Comparison of ENCODE assay signal across 19 cellular contexts in genomic region chr12:75838309-75838708, GRCh38.
DNase-seq lines count a peak whose midpoint lies in the region; ATAC-seq and FAIRE-seq lines count a peak whose summit lies in the region.
"Had no signal": no experiment of that assay in that cellular context is flagged by ENCODE, and none has a peak within 500 bp of the region (broad histone marks: within the 10 kb centered on the region; RNA-seq: fewer than 3 reads in every experiment).

No MANE protein-coding gene starts in this region.

- H3K9me3 Mint-ChIP-seq in activated CD4-positive, alpha-beta T cell treated with anti-CD3 and anti-CD28 coated beads for 36 hours (ENCODE audit: low read depth): peaks cover 6% of the 10 kb centered on the region
- no peaks in the 10 kb centered on the region for H3K9me3 Mint-ChIP-seq in activated T-helper 17 cell treated with anti-CD3 and anti-CD28 coated beads, Interleukin-2, amount 50 U/mL, for 72 hours
- H3K9me3 Mint-ChIP-seq in stimulated activated naive B cell treated with anti-CD40 and anti-IgM and Interleukin-4, amounts not matched to agents 10 μg/mL and 1 μg/mL and 100 μg/mL, for 72 hours: no peaks in the 10 kb centered on the region

- H3K4me3 Mint-ChIP-seq in activated CD4-positive, alpha-beta T cell treated with anti-CD3 and anti-CD28 coated beads for 36 hours: no peak overlapping the region
- H3K4me3 Mint-ChIP-seq in activated T-helper 17 cell treated with anti-CD3 and anti-CD28 coated beads, Interleukin-2, amount 50 U/mL, for 72 hours: no peak overlapping the region
- no peak overlapping the region for H3K4me3 Mint-ChIP-seq in stimulated activated naive B cell treated with anti-CD40 and anti-IgM and Interleukin-4, amounts not matched to agents 10 μg/mL and 1 μg/mL and 100 μg/mL, for 72 hours
- H3K4me3 Mint-ChIP-seq: CD14-positive monocyte had no signal

- H3K27ac Mint-ChIP-seq in activated CD4-positive, alpha-beta T cell treated with anti-CD3 and anti-CD28 coated beads for 36 hours: no peak overlapping the region
- no peak overlapping the region for H3K27ac Mint-ChIP-seq in activated T-helper 17 cell treated with anti-CD3 and anti-CD28 coated beads, Interleukin-2, amount 50 U/mL, for 72 hours
- no peak overlapping the region for H3K27ac Mint-ChIP-seq in stimulated activated naive B cell treated with anti-CD40 and anti-IgM and Interleukin-4, amounts not matched to agents 10 μg/mL and 1 μg/mL and 100 μg/mL, for 72 hours
- H3K27ac Mint-ChIP-seq: CD14-positive monocyte had no signal

- peaks cover 8% of the 10 kb centered on the region for H3K27me3 Mint-ChIP-seq in activated CD4-positive, alpha-beta T cell treated with anti-CD3 and anti-CD28 coated beads for 36 hours
- no peaks in the 10 kb centered on the region for H3K27me3 Mint-ChIP-seq in activated T-helper 17 cell treated with anti-CD3 and anti-CD28 coated beads, Interleukin-2, amount 50 U/mL, for 72 hours
- peaks cover 5 to 11% of the 10 kb centered on the region in 2 donors for H3K27me3 Mint-ChIP-seq in stimulated activated naive B cell treated with anti-CD40 and anti-IgM and Interleukin-4, amounts not matched to agents 10 μg/mL and 1 μg/mL and 100 μg/mL, for 72 hours

- intact Hi-C loops in activated CD4-positive, alpha-beta T cell treated with anti-CD3 and anti-CD28 coated beads for 36 hours (cut with DNase I, micrococcal nuclease): no loop called here
- intact Hi-C loops in left cardiac atrium (cut with DNase I): no loop called here

- ATAC-seq in activated CD4-positive, alpha-beta T cell treated with anti-CD3 and anti-CD28 coated beads for 36 hours: peak; percentile 70
- ATAC-seq in activated T-helper 17 cell treated with anti-CD3 and anti-CD28 coated beads, Interleukin-2, amount 50 U/mL, for 72 hours (replicated peaks): peak; percentile 72
- peak; percentile 66 to 82 for ATAC-seq in stimulated activated naive B cell treated with anti-CD40 and anti-IgM and Interleukin-4, amounts not matched to agents 10 μg/mL and 1 μg/mL and 100 μg/mL, for 72 hours (replicated peaks)
- ATAC-seq in left cardiac atrium: no peak

- no peaks in the 10 kb centered on the region for H3K36me3 Mint-ChIP-seq in activated CD4-positive, alpha-beta T cell treated with anti-CD3 and anti-CD28 coated beads for 36 hours (ENCODE audit: low read depth)
- H3K36me3 Mint-ChIP-seq in activated T-helper 17 cell treated with anti-CD3 and anti-CD28 coated beads, Interleukin-2, amount 50 U/mL, for 72 hours (ENCODE audit: low read depth): no peaks in the 10 kb centered on the region
- H3K36me3 Mint-ChIP-seq in stimulated activated naive B cell treated with anti-CD40 and anti-IgM and Interleukin-4, amounts not matched to agents 10 μg/mL and 1 μg/mL and 100 μg/mL, for 72 hours: no peaks in the 10 kb centered on the region
- H3K36me3 Mint-ChIP-seq: CD14-positive monocyte had no signal

- POLR2A ChIA-PET in activated CD4-positive, alpha-beta T cell treated with anti-CD3 and anti-CD28 coated beads for 36 hours (lab: Charles Lee): no interaction called here

- DNase-seq in activated CD4-positive, alpha-beta T cell treated with anti-CD3 and anti-CD28 coated beads for 36 hours: no peak
- DNase-seq in activated CD4-positive, alpha-beta T cell treated with anti-CD3 and anti-CD28 coated beads, Interleukin-2, amount 50 U/mL, for 4 hours: no peak
- DNase-seq in GM18507 (ENCODE audit: extremely low spot score, insufficient read length, low read depth) (no peak), left cardiac atrium (no peak), DMS79 (lab: John Stamatoyannopoulos, UW) (no peak), SW480 (ENCODE audit: low spot score) (no peak)
- no peak for DNase-seq in stimulated activated naive B cell treated with anti-CD40 and anti-IgM and Interleukin-4, amounts not matched to agents 10 μg/mL and 1 μg/mL and 100 μg/mL, for 72 hours
- DNase-seq: 8988T, DND-41, KG1, NCI-H187, NCI-H2227 treated with DMSO at 0.1 percent for 48 hours, NCI-H510A treated with DMSO at 0.1 percent for 48 hours, NCI-H774, SHP77 had no signal

- peak; percentile 5 for FAIRE-seq in GM18507 (lab: Jason Lieb, UNC)
- FAIRE-seq: GM19239, H1 had no signal

- H3K4me1 Mint-ChIP-seq in activated CD4-positive, alpha-beta T cell treated with anti-CD3 and anti-CD28 coated beads for 36 hours: peaks cover 7% of the 10 kb centered on the region
- no peaks in the 10 kb centered on the region for H3K4me1 Mint-ChIP-seq in activated T-helper 17 cell treated with anti-CD3 and anti-CD28 coated beads, Interleukin-2, amount 50 U/mL, for 72 hours
- H3K4me1 Mint-ChIP-seq in stimulated activated naive B cell treated with anti-CD40 and anti-IgM and Interleukin-4, amounts not matched to agents 10 μg/mL and 1 μg/mL and 100 μg/mL, for 72 hours: peaks cover 0 to 1% of the 10 kb centered on the region in 2 donors
- H3K4me1 Mint-ChIP-seq: CD14-positive monocyte had no signal

- CTCF ChIA-PET in activated CD4-positive, alpha-beta T cell treated with anti-CD3 and anti-CD28 coated beads for 36 hours (lab: Charles Lee): interaction anchor here (1.7 kb wide), 1 partner anchor 23 kb away, joined by 6 read pairs; no protein-coding TSS in a partner anchor

Comparison
In these comparisons a context has a peak if more than half of its experiments do, and no peak if none do; other contexts are left out.
1. ATAC-seq: peak in activated CD4-positive, alpha-beta T cell treated with anti-CD3 and anti-CD28 coated beads for 36 hours (single experiment), activated T-helper 17 cell treated with anti-CD3 and anti-CD28 coated beads, Interleukin-2, amount 50 U/mL, for 72 hours (single experiment) and stimulated activated naive B cell treated with anti-CD40 and anti-IgM and Interleukin-4, amounts not matched to agents 10 μg/mL and 1 μg/mL and 100 μg/mL, for 72 hours (2 of 2); none in left cardiac atrium (0 of 2).